Comparison of ENCODE assay signal across 8 cellular contexts in the genomic region with DNA sequence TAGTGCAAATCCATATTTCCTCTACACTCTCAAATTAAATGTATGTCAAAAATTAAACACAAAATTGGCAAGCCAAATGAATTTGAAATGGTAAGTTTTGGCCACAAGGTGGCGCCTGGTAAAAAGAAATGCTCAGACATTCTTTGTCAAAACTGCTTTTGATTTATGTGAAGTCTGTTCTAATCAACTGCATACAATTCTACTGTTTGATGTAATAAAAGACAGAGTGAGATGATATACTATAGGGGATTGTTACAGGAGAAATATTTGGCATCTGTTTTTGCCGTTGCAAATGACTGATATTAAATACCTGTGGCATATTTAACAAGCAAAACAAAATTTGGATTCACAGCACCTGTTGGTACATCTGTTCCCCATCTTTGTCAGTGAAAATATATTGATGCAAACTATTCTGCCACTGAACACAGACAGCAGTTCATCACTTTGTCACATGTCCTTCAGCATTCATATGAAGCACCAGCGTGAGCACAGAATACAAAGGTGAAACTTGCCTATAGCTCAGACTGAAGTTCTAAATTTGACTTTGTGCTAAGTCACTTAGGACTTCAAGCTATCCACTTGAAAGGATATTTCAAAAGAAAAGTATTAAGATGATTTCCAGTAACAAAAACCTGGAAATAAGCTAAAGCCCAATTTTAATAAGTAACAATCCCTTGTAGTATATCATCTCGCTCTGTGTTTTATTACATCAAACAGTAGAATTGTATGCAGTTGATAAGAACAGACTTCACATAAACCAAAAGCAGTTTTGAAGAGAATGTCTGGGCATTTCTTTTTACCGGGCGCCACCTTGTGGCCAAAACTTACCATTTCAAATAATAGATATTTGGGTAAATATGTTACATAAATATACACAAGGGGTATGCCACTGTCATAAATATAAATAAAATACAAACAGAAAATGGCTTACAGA. TPM values are rescaled to one million over a fixed set of nuclear protein-coding genes. Genes with fewer than 3 reads are reported as not detected.
DNase-seq lines count a peak whose midpoint lies in the region; ATAC-seq, FAIRE-seq and TF ChIP-seq lines count a peak whose summit lies in the region.

No MANE protein-coding gene starts in this region.

- H2BK120ac ChIP-seq in H1 (replicated peaks; ENCODE audit: low read depth, low read length) = no peak overlapping the region

- H4K91ac ChIP-seq in H1 (replicated peaks; ENCODE audit: insufficient read length, low read length) = no peak overlapping the region

- CTCF ChIA-PET in activated CD4-positive, alpha-beta memory T cell treated with anti-CD3 and anti-CD28 coated beads, Interleukin-2, amount 10 ng/mL, durations not matched to agents 7 days and 5 days (lab: Charles Lee) = interaction anchor here (0.6 to 2.9 kb wide), 32 partner anchors 10 to 635 kb away, joined by 3 to 27 read pairs (median 4); partner anchors contain the start of gene CH25H
- CTCF ChIA-PET in H1 (lab: Charles Lee; ENCODE audit: partially characterized antibody) = interaction anchor here (0.6 to 3.7 kb wide), 75 partner anchors 10 to 427 kb away, joined by 3 to 51 read pairs (median 4); partner anchors contain the start of genes CH25H, FAS and LIPA

- H3K9me3 ChIP-seq in H1 (ENCODE audit: insufficient read depth in 2 of 2, low read depth in 1 of 2, low read length in 1 of 2) = no peaks in the 10 kb centered on the region

- H2AK5ac ChIP-seq in H1 (ENCODE audit: low read depth, low read length) = no peak overlapping the region

- H3K14ac ChIP-seq in H1 (ENCODE audit: insufficient read length) = no peak overlapping the region

- H3K4me3 ChIP-seq in H1 (ENCODE audit: extremely low read depth in 1 of 4, insufficient read depth in 2 of 4, low read depth in 3 of 4, low read length in 4 of 4) = no peak overlapping the region

- H3K27ac Mint-ChIP-seq in activated CD4-positive, alpha-beta memory T cell treated with anti-CD3 and anti-CD28 coated beads, Interleukin-2, amount 10 ng/mL, durations not matched to agents 7 days and 5 days = no peak overlapping the region

- H2AFZ ChIP-seq in H1 (ENCODE audit: low read length) = no peak overlapping the region

- peak; percentile 93 for FAIRE-seq in H1 (lab: Jason Lieb, UNC)

- H3K36me3 Mint-ChIP-seq in activated CD4-positive, alpha-beta memory T cell treated with anti-CD3 and anti-CD28 coated beads, Interleukin-2, amount 10 ng/mL, durations not matched to agents 7 days and 5 days (ENCODE audit: low read depth) = peaks cover 3% of the 10 kb centered on the region

- H3K23me2 ChIP-seq in H1 (ENCODE audit: low read depth, low read length) = no peaks in the 10 kb centered on the region

- H3K79me1 ChIP-seq in H1 (ENCODE audit: low read depth, low read length) = no peaks in the 10 kb centered on the region

- no peak overlapping the region for H2BK15ac ChIP-seq in H1 (ENCODE audit: low read length)

- peaks cover 0 to 6% (median 0%) of the 10 kb centered on the region in 4 experiments; a peak in 2 of 7 replicates for H3K4me1 ChIP-seq in H1 (replicated peaks in 1 of 4; ENCODE audit: control insufficient read depth in 3 of 4, insufficient read depth in 4 of 4, low read length in 3 of 4)

- H3K27ac ChIP-seq in 22Rv1 (peak overlapping the region; percentile 23; the same call in 1 of the 2 replicates), H1 (ENCODE audit: low read depth, low read length) (no peak overlapping the region)

- H3K4me2 ChIP-seq in H1 (ENCODE audit: insufficient read depth in 1 of 2, low read depth in 2 of 2, low read length in 2 of 2) = no peak overlapping the region

- H3K27me3 Mint-ChIP-seq in activated CD4-positive, alpha-beta memory T cell treated with anti-CD3 and anti-CD28 coated beads, Interleukin-2, amount 10 ng/mL, durations not matched to agents 7 days and 5 days = no peaks in the 10 kb centered on the region

- peak overlapping the region; percentile 74 for H3K4ac ChIP-seq in H1 (replicated peaks; ENCODE audit: insufficient read length, low read depth, low read length)

- no peak overlapping the region for H2BK5ac ChIP-seq in H1 (ENCODE audit: low read depth, low read length)

- H3K27me3 ChIP-seq in H1 (replicated peaks in 1 of 4; ENCODE audit: control insufficient read depth in 3 of 4, extremely low read depth in 1 of 4, insufficient read depth in 3 of 4, low read length in 3 of 4) = no peaks in the 10 kb centered on the region

- TF ChIP-seq CTCF in 22Rv1 (IDR thresholded peaks at IDR 0.05) (peak; percentile 75), GM13976 (IDR thresholded peaks at IDR 0.05; ENCODE audit: borderline replicate concordance, control extremely low read depth, extremely low read depth, insufficient read depth, missing control alignments) (peak; percentile 46), H1 (IDR thresholded peaks at IDR 0.05; ENCODE audit: control extremely low read depth in 1 of 3, insufficient read depth in 1 of 3, low read depth in 1 of 3, low read length in 3 of 3) (peak in 2 of 3 experiments; percentile 56; a peak in 2 of 4 replicates)

- peak; percentile 65 to 69 for TF ChIP-seq RAD21 in H1 (IDR thresholded peaks at IDR 0.05 in 1 of 2, conservative IDR thresholded peaks at IDR 0.05 in 1 of 2; ENCODE audit: low read depth in 2 of 2, low read length in 2 of 2)

- H4K5ac ChIP-seq in H1 (ENCODE audit: insufficient read length, low read depth, low read length) = no peak overlapping the region

- H2BK12ac ChIP-seq in H1 (ENCODE audit: low read depth, low read length) = no peak overlapping the region

- H3K23ac ChIP-seq in H1 (ENCODE audit: insufficient read length) = no peak overlapping the region

- H3K4me1 Mint-ChIP-seq in activated CD4-positive, alpha-beta memory T cell treated with anti-CD3 and anti-CD28 coated beads, Interleukin-2, amount 10 ng/mL, durations not matched to agents 7 days and 5 days = peaks cover 10% of the 10 kb centered on the region

- H3K18ac ChIP-seq in H1 (ENCODE audit: extremely low read depth, low read length) = no peak overlapping the region

- H3K36me3 ChIP-seq in H1 (ENCODE audit: control insufficient read depth in 2 of 4, insufficient read depth in 4 of 4, low read length in 3 of 4) = no peaks in the 10 kb centered on the region

- in situ Hi-C loops in GM13976 (cut with MboI; ENCODE audit: low sequenced_read_pairs, unreplicated experiment) = loop anchor here (10.0 kb wide), 1 partner anchor 383 kb away; no protein-coding TSS in a partner anchor

- TF ChIP-seq EP300 in H1 (IDR thresholded peaks at IDR 0.05; ENCODE audit: borderline replicate concordance in 1 of 2, low read depth in 2 of 2, low read length in 2 of 2) = no peak

- no peak overlapping the region for H4K8ac ChIP-seq in H1 (ENCODE audit: extremely low read depth, insufficient read depth, low read length)

- H3K9ac ChIP-seq in H1 (replicated peaks in 1 of 4; ENCODE audit: extremely low read depth in 1 of 4, low read depth in 3 of 4, low read length in 3 of 4) = no peak overlapping the region

- H3K79me2 ChIP-seq in H1 (ENCODE audit: control insufficient read depth in 1 of 2, insufficient read depth in 2 of 2, low read length in 2 of 2) = no peaks in the 10 kb centered on the region

- POLR2A ChIA-PET in activated CD4-positive, alpha-beta memory T cell treated with anti-CD3 and anti-CD28 coated beads, Interleukin-2, amount 10 ng/mL, durations not matched to agents 7 days and 5 days (lab: Charles Lee) = interaction anchor here (1.6 kb wide), 1 partner anchor 283 kb away, joined by 4 read pairs; no protein-coding TSS in a partner anchor
- POLR2A ChIA-PET in H1 (lab: Charles Lee; ENCODE audit: partially characterized antibody) = no interaction called here

- peak; percentile 41 for DNase-seq in GM13976 (ENCODE audit: low spot score)
- peak; percentile 54 for DNase-seq in NCI-H460 (ENCODE audit: extremely low read depth, low read depth)
- peak; percentile 63 for DNase-seq in activated CD4-positive, alpha-beta memory T cell treated with anti-CD3 and anti-CD28 coated beads, Interleukin-2, amount 10 ng/mL, durations not matched to agents 7 days and 5 days
- peak in 1 of 2 experiments; percentile 60 for DNase-seq in H1 (ENCODE audit: low read depth in 1 of 2, low spot score in 2 of 2)
- peak; percentile 77 for DNase-seq in myocyte (ENCODE audit: low read depth)
- peak; percentile 20 to 76 (median 36) for DNase-seq in stimulated activated naive CD4-positive, alpha-beta T cell (lab: John Stamatoyannopoulos, UW)

- 31% methylated on average over 6 of the region's 6 CpGs; no CpG with 5 or more reads in 1 of the 2 experiments for whole genome bisulfite sequencing in H1 (ENCODE audit: extremely low coverage in 1 of 2, insufficient coverage in 1 of 2, insufficient read length in 1 of 2, insufficient replicate concordance in 2 of 2, low coverage in 1 of 2, low lambda C conversion rate in 2 of 2, missing lambda C conversion rate in 1 of 2), 2 experiments

- H3K56ac ChIP-seq in H1 (replicated peaks; ENCODE audit: insufficient read length, low read depth, low read length) = no peak overlapping the region

- no peaks in the 10 kb centered on the region for H4K20me1 ChIP-seq in H1 (replicated peaks in 1 of 2; ENCODE audit: control insufficient read depth in 1 of 2, insufficient read depth in 2 of 2, low read length in 2 of 2)

- H2BK20ac ChIP-seq in H1 (ENCODE audit: low read length) = no peak overlapping the region

- TF ChIP-seq POLR2A in H1 (IDR thresholded peaks at IDR 0.05; ENCODE audit: control extremely low read depth in 1 of 2, low read depth in 2 of 2, low read length in 2 of 2) = no peak

- no peak for ATAC-seq in HG02678 (IDR thresholded peaks at IDR 0.05; ENCODE audit: unreplicated experiment)

- H3K9me3 Mint-ChIP-seq in activated CD4-positive, alpha-beta memory T cell treated with anti-CD3 and anti-CD28 coated beads, Interleukin-2, amount 10 ng/mL, durations not matched to agents 7 days and 5 days = no peaks in the 10 kb centered on the region

- H3K4me3 Mint-ChIP-seq in activated CD4-positive, alpha-beta memory T cell treated with anti-CD3 and anti-CD28 coated beads, Interleukin-2, amount 10 ng/mL, durations not matched to agents 7 days and 5 days = no peak overlapping the region

RNA-seq across cellular contexts. Expression of gene CH25H, which starts 10.2 kb away (rescaled TPM):
- total RNA-seq in NCI-H460 (2014; rRNA removed; shearing (Covaris generic)) = not detected in 2 replicates
- not detected in 2 replicates for polyA plus RNA-seq in NCI-H460 (2014; cell fraction: nucleus; rRNA removed)
- not detected for total RNA-seq in activated CD4-positive, alpha-beta memory T cell treated with anti-CD3 and anti-CD28 coated beads, Interleukin-2, amount 10 ng/mL, durations not matched to agents 7 days and 5 days
- 0.56 TPM in 1 of 2 replicates, not detected in the other for total RNA-seq in H1 (2021; fragmentation: NEBNext Ultra II Directional; extraction: Animal tissue kit (Norgen Biotek cat#: 25700))
- polyA plus RNA-seq in H1 (2011; rRNA removed) = 1.3 and 1.6 TPM in 2 replicates
- polyA plus RNA-seq in H1 (2011; cell fraction: cytosol; rRNA removed) = 0.65 TPM
- 1.5 TPM for polyA plus RNA-seq in H1 (2011; cell fraction: nucleus; rRNA removed)
- polyA plus RNA-seq in H1 (2012, experiment 1 of 2) = 0.53 to 0.88 TPM (median 0.58 TPM) in 4 replicates
- polyA plus RNA-seq in H1 (2012, experiment 2 of 2) = 0.79 TPM
- 0.67 TPM for polyA plus RNA-seq in H1 (2013, experiment 1 of 2)
- polyA plus RNA-seq in H1 (2013, experiment 2 of 2) = 0.85 TPM
- 0.88 and 1.4 TPM in 2 replicates for polyA minus RNA-seq in H1 (2011; rRNA and poly(A)+ RNA removed)
- 1.1 TPM for polyA minus RNA-seq in H1 (2011; cell fraction: cytosol; rRNA and poly(A)+ RNA removed)
- polyA minus RNA-seq in H1 (2011; cell fraction: nucleus; rRNA and poly(A)+ RNA removed) = 1.6 TPM
- total RNA-seq in myocyte = 0.36 and 1.0 TPM in 2 replicates
- polyA plus RNA-seq in myocyte (2012) = 0.10 TPM

RNA-seq across cellular contexts. Expression of gene LIPA, which starts 34.3 kb away (rescaled TPM):
- total RNA-seq in NCI-H460 (2014; rRNA removed; shearing (Covaris generic)) = 67.7 and 70.7 TPM in 2 replicates
- polyA plus RNA-seq in NCI-H460 (2014; cell fraction: nucleus; rRNA removed) = 60.3 and 83.7 TPM in 2 replicates
- 10 to 100 TPM; 40.3 to 42.4 TPM for total RNA-seq in activated CD4-positive, alpha-beta memory T cell treated with anti-CD3 and anti-CD28 coated beads, Interleukin-2, amount 10 ng/mL, durations not matched to agents 7 days and 5 days
- 32.4 and 35.6 TPM in 2 replicates for total RNA-seq in H1 (2021; fragmentation: NEBNext Ultra II Directional; extraction: Animal tissue kit (Norgen Biotek cat#: 25700))
- polyA plus RNA-seq in H1 (2011; rRNA removed) = 10.6 and 18.1 TPM in 2 replicates
- polyA plus RNA-seq in H1 (2011; cell fraction: cytosol; rRNA removed) = 14.2 TPM
- 12.3 TPM for polyA plus RNA-seq in H1 (2011; cell fraction: nucleus; rRNA removed)
- polyA plus RNA-seq in H1 (2012, experiment 1 of 2) = 21.8 to 34.8 TPM (median 23.1 TPM) in 4 replicates
- 11.1 TPM for polyA plus RNA-seq in H1 (2012, experiment 2 of 2)
- 109 TPM for polyA plus RNA-seq in H1 (2013, experiment 1 of 2)
- 115 TPM for polyA plus RNA-seq in H1 (2013, experiment 2 of 2)
- polyA minus RNA-seq in H1 (2011; rRNA and poly(A)+ RNA removed) = 22.2 and 51.0 TPM in 2 replicates
- polyA minus RNA-seq in H1 (2011; cell fraction: cytosol; rRNA and poly(A)+ RNA removed) = 14.0 TPM
- polyA minus RNA-seq in H1 (2011; cell fraction: nucleus; rRNA and poly(A)+ RNA removed) = 12.8 TPM
- total RNA-seq in myocyte = 36.3 and 45.4 TPM in 2 replicates
- 28.4 TPM for polyA plus RNA-seq in myocyte (2012)
